12 cellular contexts compared by ENCODE assay signal in genomic region chr15:41780266-41780665, GRCh38. TPM values are rescaled to one million over a fixed set of nuclear protein-coding genes. Genes with fewer than 3 reads are reported as not detected.
DNase-seq lines count a peak whose midpoint lies in the region; ATAC-seq and TF ChIP-seq lines count a peak whose summit lies in the region.
"Had no signal": no experiment of that assay in that cellular context is flagged by ENCODE, and none has a peak within 500 bp of the region (broad histone marks: within the 10 kb centered on the region; RNA-seq: fewer than 3 reads in every experiment).

No MANE protein-coding gene starts in this region.

- no peak for ATAC-seq in naive thymus-derived CD8-positive, alpha-beta T cell
- ATAC-seq: naive thymus-derived CD4-positive, alpha-beta T cell had no signal

- H3K4me3 Mint-ChIP-seq in naive thymus-derived CD8-positive, alpha-beta T cell = peak overlapping the region in 2 of 10 donors; percentile 8 to 11

- in situ Hi-C loops in G401 (cut with HindIII; ENCODE audit: low sequenced_read_pairs) = no loop called here

- POLR2A ChIA-PET in naive thymus-derived CD8-positive, alpha-beta T cell (lab: Charles Lee) = no interaction called here

- H3K4me1 ChIP-seq in BLaER1 (peaks cover 98% of the 10 kb centered on the region), Loucy (ENCODE audit: insufficient read depth, low read length, poor library complexity, severe bottlenecking) (peaks cover 84% of the 10 kb centered on the region), breast epithelium (peaks cover 4 to 15% of the 10 kb centered on the region in 2 donors)

- no peaks in the 10 kb centered on the region for H3K36me3 ChIP-seq in BLaER1
- no peaks in the 10 kb centered on the region for H3K36me3 ChIP-seq in Loucy (ENCODE audit: insufficient read depth, low read length)
- H3K36me3 ChIP-seq in breast epithelium = no peaks in the 10 kb centered on the region

- H3K9me3 ChIP-seq in BLaER1 = no peaks in the 10 kb centered on the region
- H3K9me3 ChIP-seq in Loucy (ENCODE audit: insufficient read depth, low read depth, low read length) = no peaks in the 10 kb centered on the region
- H3K9me3 ChIP-seq in breast epithelium = no peaks in the 10 kb centered on the region

- H3K27me3 ChIP-seq in BLaER1 (no peaks in the 10 kb centered on the region), Loucy (ENCODE audit: insufficient read depth, low read length, poor library complexity, severe bottlenecking) (no peaks in the 10 kb centered on the region), breast epithelium (no peaks in the 10 kb centered on the region)

- intact Hi-C loops in breast epithelium (cut with DNase I; ENCODE audit: low total_unique reads) = no loop called here
- intact Hi-C loops in posterior vena cava (cut with DNase I) = no loop called here

- peak overlapping the region; percentile 95 for H3K27ac ChIP-seq in BLaER1
- H3K27ac ChIP-seq in breast epithelium = peak overlapping the region; percentile 45 to 74

- DNase-seq in breast epithelium (ENCODE audit: low spot score in 2 of 2) (no peak), NCI-H1417 (lab: John Stamatoyannopoulos, UW) (no peak), NCI-H146 treated with DMSO at 0.1 percent for 48 hours (lab: John Stamatoyannopoulos, UW; ENCODE audit: unreplicated experiment) (no peak), G401 (ENCODE audit: low spot score) (no peak), posterior vena cava (ENCODE audit: low spot score) (no peak)
- DNase-seq in naive thymus-derived CD8-positive, alpha-beta T cell = no peak
- DNase-seq: activated naive CD4-positive, alpha-beta T cell; naive thymus-derived CD4-positive, alpha-beta T cell; NCI-H2171; stimulated activated naive CD4-positive, alpha-beta T cell treated with Interleukin-2 at 50 U/mL for 16 hours had no signal

- H2AFZ ChIP-seq in Loucy (ENCODE audit: low read length) = no peak overlapping the region

- TF ChIP-seq CTCF in Loucy (conservative IDR thresholded peaks at IDR 0.05; ENCODE audit: low read length) = no peak
- TF ChIP-seq CTCF in breast epithelium (IDR thresholded peaks at IDR 0.05) = no peak

- peaks cover 80% of the 10 kb centered on the region for H3K79me2 ChIP-seq in Loucy (ENCODE audit: insufficient read depth, low read length)

- peaks cover 5 to 28% (median 11%) of the 10 kb centered on the region in 3 donors for H3K36me3 Mint-ChIP-seq in naive thymus-derived CD8-positive, alpha-beta T cell

- H3K4me2 ChIP-seq in BLaER1 (peak overlapping the region; percentile 93), Loucy (ENCODE audit: low read depth, low read length, poor library complexity, severe bottlenecking) (peak overlapping the region; percentile 91)

- no peaks in the 10 kb centered on the region for H3F3A ChIP-seq in Loucy (ENCODE audit: low read depth)

- peaks cover 26 to 78% (median 69%) of the 10 kb centered on the region in 4 donors for H3K4me1 Mint-ChIP-seq in naive thymus-derived CD8-positive, alpha-beta T cell

- H3K9ac ChIP-seq in BLaER1 (peak overlapping the region; percentile 38; the same call in 1 of the 2 replicates), Loucy (ENCODE audit: low read depth, low read length, poor library complexity, severe bottlenecking) (peak overlapping the region; percentile 71)

- H3K27me3 Mint-ChIP-seq in naive thymus-derived CD8-positive, alpha-beta T cell = no peaks in the 10 kb centered on the region
- H3K27me3 Mint-ChIP-seq: naive thymus-derived CD4-positive, alpha-beta T cell had no signal

- H4K20me1 ChIP-seq in BLaER1 (no peaks in the 10 kb centered on the region), Loucy (ENCODE audit: insufficient read depth, low read length, poor library complexity, severe bottlenecking) (no peaks in the 10 kb centered on the region)

- no peaks in the 10 kb centered on the region for H3K9me2 ChIP-seq in Loucy (replicated peaks; ENCODE audit: low read depth, low read length)

- H3K27ac Mint-ChIP-seq in naive thymus-derived CD8-positive, alpha-beta T cell = peak overlapping the region in 7 of 10 donors; percentile 2 to 82 (median 25)

- no peak for TF ChIP-seq POLR2A in breast epithelium (IDR thresholded peaks at IDR 0.05)

- H3K9me3 Mint-ChIP-seq in naive thymus-derived CD8-positive, alpha-beta T cell = no peaks in the 10 kb centered on the region
- H3K9me3 Mint-ChIP-seq: naive thymus-derived CD4-positive, alpha-beta T cell had no signal

- no peak overlapping the region for H3K4me3 ChIP-seq in BLaER1
- H3K4me3 ChIP-seq in Loucy (ENCODE audit: low read length, poor library complexity, severe bottlenecking) = peak overlapping the region; percentile 54
- no peak overlapping the region for H3K4me3 ChIP-seq in breast epithelium

RNA-seq across cellular contexts. Expression of gene MAPKBP1, which starts 6.0 kb away (rescaled TPM):
- total RNA-seq in breast epithelium (10 to 100 TPM; 11.5 to 29.3 (median 24.3) TPM), posterior vena cava (10 to 100 TPM; 26.5 to 27.9 TPM)
- total RNA-seq in naive thymus-derived CD8-positive, alpha-beta T cell = 10 to 100 TPM; 36.0 to 39.8 TPM
- 1 to 10 TPM; 1.5 to 4.0 (median 2.4) TPM for polyA plus RNA-seq in naive thymus-derived CD8-positive, alpha-beta T cell
- 5.8 and 13.2 TPM in 2 replicates for total RNA-seq in G401 (2014; rRNA removed; shearing (Covaris generic))

RNA-seq across cellular contexts. Expression of gene JMJD7, which starts 47.6 kb away (rescaled TPM):
- total RNA-seq in breast epithelium (10 to 100 TPM in 1 of 3 donors, 1 to 10 TPM in 2; 7.8 to 20.8 (median 8.8) TPM), posterior vena cava (10 to 100 TPM in 1 of 2 donors, 1 to 10 TPM in 1; 4.9 to 13.8 TPM)
- total RNA-seq in naive thymus-derived CD8-positive, alpha-beta T cell = 10 to 100 TPM; 60.2 to 81.4 TPM
- 10 to 100 TPM; 19.1 to 22.6 (median 20.8) TPM for polyA plus RNA-seq in naive thymus-derived CD8-positive, alpha-beta T cell
- total RNA-seq in G401 (2014; rRNA removed; shearing (Covaris generic)) = 6.7 and 11.8 TPM in 2 replicates

RNA-seq across cellular contexts. Expression of gene PLA2G4B, which starts 58.4 kb away (rescaled TPM):
- total RNA-seq in breast epithelium = 10 to 100 TPM in 2 of 3 donors, 1 to 10 TPM in 1; 3.2 to 11.0 (median 10.2) TPM
- 10 to 100 TPM; 40.1 to 64.9 TPM for total RNA-seq in naive thymus-derived CD8-positive, alpha-beta T cell
- 1 to 10 TPM in 2 of 3 donors, under 1 TPM in 1; 0.82 to 2.9 (median 1.1) TPM for polyA plus RNA-seq in naive thymus-derived CD8-positive, alpha-beta T cell
- 0.37 and 0.92 TPM in 2 replicates for total RNA-seq in G401 (2014; rRNA removed; shearing (Covaris generic))
- 1 to 10 TPM; 1.5 to 4.0 TPM for total RNA-seq in posterior vena cava
